In the genomic region with DNA sequence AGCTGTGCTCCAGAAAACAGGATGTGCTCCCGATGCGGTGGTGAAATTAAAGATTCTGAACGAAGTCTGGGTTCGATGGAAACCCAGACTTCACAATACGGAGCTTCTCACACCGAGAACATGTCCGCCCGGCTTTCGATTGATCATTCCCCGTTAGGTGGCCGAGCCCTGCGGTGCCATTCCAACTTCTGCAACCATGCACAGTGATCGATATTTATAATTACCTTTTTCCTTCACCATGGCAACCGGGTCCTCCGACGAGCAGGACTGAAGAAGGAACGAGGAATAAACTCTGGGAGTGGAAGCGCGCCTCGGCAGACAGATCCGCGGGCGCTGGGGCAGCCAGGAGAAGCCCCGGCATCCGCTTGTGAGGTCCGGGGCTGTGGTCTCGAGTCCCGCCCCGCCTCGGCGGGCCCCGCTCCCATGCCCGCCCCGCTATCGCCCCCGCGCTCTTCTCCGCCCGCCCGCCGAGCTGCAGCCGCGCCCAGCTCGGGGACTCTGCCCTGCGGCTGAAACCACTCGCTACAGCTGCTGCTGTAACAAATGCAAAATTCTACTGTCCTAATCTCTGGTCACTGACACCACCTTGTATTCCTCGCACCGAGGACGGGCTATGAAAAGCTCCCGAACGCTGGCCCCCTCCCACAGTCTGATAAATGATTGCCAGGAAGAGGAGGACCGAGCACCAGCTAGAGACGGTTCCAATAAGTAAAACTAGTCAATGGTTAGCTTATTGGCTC, we compare ENCODE assay signal across 8 cellular contexts. TPM values are rescaled to one million over a fixed set of nuclear protein-coding genes. Genes with fewer than 3 reads are reported as not detected.
DNase-seq lines count a peak whose midpoint lies in the region; ATAC-seq, FAIRE-seq and TF ChIP-seq lines count a peak whose summit lies in the region.

No MANE protein-coding gene starts in this region.

- H3K79me2 ChIP-seq in mammary epithelial cell (ENCODE audit: insufficient read depth, low read length) = peaks cover 7% of the 10 kb centered on the region

- peaks cover 30% of the 10 kb centered on the region for H3K4me1 ChIP-seq in SJCRH30
- H3K4me1 ChIP-seq in mammary epithelial cell (ENCODE audit: insufficient read depth, low read length) = peaks cover 57% of the 10 kb centered on the region
- H3K4me1 ChIP-seq in kidney (ENCODE audit: control insufficient read depth in 1 of 2, insufficient read depth in 1 of 2, low read depth in 1 of 2, low read length in 2 of 2) = peaks cover 27 to 43% of the 10 kb centered on the region in 2 donors

- peaks cover 22% of the 10 kb centered on the region for H3K4me1 Mint-ChIP-seq in activated CD4-positive, alpha-beta T cell treated with anti-CD3 and anti-CD28 coated beads for 36 hours

- H3K9me3 Mint-ChIP-seq in activated CD4-positive, alpha-beta T cell treated with anti-CD3 and anti-CD28 coated beads for 36 hours (ENCODE audit: low read depth) = no peaks in the 10 kb centered on the region

- H3K9me3 ChIP-seq in SJCRH30 (replicated peaks) (no peaks in the 10 kb centered on the region), mammary epithelial cell (replicated peaks; ENCODE audit: insufficient read depth, low read length) (no peaks in the 10 kb centered on the region), kidney (ENCODE audit: control insufficient read depth in 1 of 2, low read length in 2 of 2) (no peaks in the 10 kb centered on the region)

- dilution Hi-C loops in mammary epithelial cell (cut with HindIII; ENCODE audit: low sequenced_read_pairs) = no loop called here

- H3K4me3 Mint-ChIP-seq in activated CD4-positive, alpha-beta T cell treated with anti-CD3 and anti-CD28 coated beads for 36 hours = peak overlapping the region; percentile 74

- WGBS in mammary epithelial cell (ENCODE audit: low coverage, missing lambda C conversion rate) = 3% methylated on average over 31 of the region's 53 CpGs

- H3K27ac Mint-ChIP-seq in activated CD4-positive, alpha-beta T cell treated with anti-CD3 and anti-CD28 coated beads for 36 hours = peak overlapping the region; percentile 27

- H4K20me1 ChIP-seq in mammary epithelial cell (ENCODE audit: insufficient read depth, low read length) = no peaks in the 10 kb centered on the region

- no peaks in the 10 kb centered on the region for H3K36me3 Mint-ChIP-seq in activated CD4-positive, alpha-beta T cell treated with anti-CD3 and anti-CD28 coated beads for 36 hours (ENCODE audit: low read depth)

- BruUV-seq in mammary epithelial cell (replicated peaks; lab: Mats Ljungman, UMichigan) = no TSS peak

- H3K27me3 ChIP-seq in SJCRH30 (no peaks in the 10 kb centered on the region), mammary epithelial cell (ENCODE audit: insufficient read depth, low read length) (no peaks in the 10 kb centered on the region)

- peak; percentile 23 for FAIRE-seq in kidney (lab: Jason Lieb, UNC)

- in situ Hi-C loops in mammary epithelial cell (cut with MboI; ENCODE audit: low sequenced_read_pairs in 2 of 2) = no loop called here

- POLR2A ChIA-PET in activated CD4-positive, alpha-beta T cell treated with anti-CD3 and anti-CD28 coated beads for 36 hours (lab: Charles Lee) = no interaction called here

- peak overlapping the region; percentile 76 for H3K9ac ChIP-seq in mammary epithelial cell (ENCODE audit: insufficient read depth, low read length)
- peak overlapping the region; percentile 77 to 95 for H3K9ac ChIP-seq in kidney (ENCODE audit: low read length in 2 of 2)

- TF ChIP-seq CTCF in mammary epithelial cell (conservative IDR thresholded peaks at IDR 0.05 in 1 of 2, IDR thresholded peaks at IDR 0.05 in 1 of 2; ENCODE audit: extremely low read depth in 1 of 2, insufficient read depth in 1 of 2, low read depth in 1 of 2, low read length in 2 of 2) = no peak
- no peak for TF ChIP-seq CTCF in kidney (IDR thresholded peaks at IDR 0.05; ENCODE audit: borderline replicate concordance, extremely low read depth, insufficient read depth)

- CTCF ChIA-PET in activated CD4-positive, alpha-beta T cell treated with anti-CD3 and anti-CD28 coated beads for 36 hours (lab: Charles Lee) = interaction anchor here (0.9 to 1.2 kb wide), 2 partner anchors 160 to 162 kb away, joined by 3 to 5 read pairs; no protein-coding TSS in a partner anchor
- CTCF ChIA-PET in mammary epithelial cell (lab: Charles Lee; ENCODE audit: low non-redundant PET) = no interaction called here

- DNase-seq in activated CD4-positive, alpha-beta T cell treated with anti-CD3 and anti-CD28 coated beads for 36 hours = peak; percentile 57
- DNase-seq in activated CD4-positive, alpha-beta T cell treated with anti-CD3 and anti-CD28 coated beads for 1 hour = no peak
- DNase-seq in SJCRH30 (peak; percentile 92 to 95), mammary epithelial cell (no peak), kidney (peak; percentile 72), superior temporal gyrus (ENCODE audit: extremely low spot score) (no peak)
- DNase-seq in stimulated activated CD4-positive, alpha-beta T cell treated with anti-CD3 and anti-CD28 coated beads, Interleukin-2, amount 100 ng/mL, for 48 hours = peak; percentile 8 to 32

- peak overlapping the region; percentile 79 for H3K4me2 ChIP-seq in mammary epithelial cell (ENCODE audit: insufficient read depth, low read depth, low read length)

- peak overlapping the region; percentile 89 for H3K27ac ChIP-seq in SJCRH30
- H3K27ac ChIP-seq in mammary epithelial cell (ENCODE audit: insufficient read depth, low read depth, low read length) = peak overlapping the region; percentile 59
- peak overlapping the region; percentile 85 to 92 for H3K27ac ChIP-seq in kidney (ENCODE audit: low read depth in 2 of 2, low read length in 2 of 2)

- peak overlapping the region; percentile 85 for H2AFZ ChIP-seq in mammary epithelial cell (ENCODE audit: low read depth, low read length)

- peak; percentile 77 for ATAC-seq in activated CD4-positive, alpha-beta T cell treated with anti-CD3 and anti-CD28 coated beads for 36 hours
- peak; percentile 64 for ATAC-seq in HG02973 (IDR thresholded peaks at IDR 0.05; ENCODE audit: unreplicated experiment)

- H3K36me3 ChIP-seq in SJCRH30 (no peaks in the 10 kb centered on the region), mammary epithelial cell (ENCODE audit: insufficient read depth, low read length) (no peaks in the 10 kb centered on the region), kidney (ENCODE audit: control insufficient read depth in 1 of 2, insufficient read depth in 2 of 2, low read length in 2 of 2) (no peaks in the 10 kb centered on the region)

- H3K4me3 ChIP-seq in SJCRH30 (peak overlapping the region; percentile 72), mammary epithelial cell (replicated peaks in 1 of 3; ENCODE audit: insufficient read depth in 1 of 3, low read depth in 2 of 3, low read length in 3 of 3) (peak overlapping the region; percentile 43 to 69 (median 61)), kidney (ENCODE audit: low read length in 2 of 2) (peak overlapping the region; percentile 83 to 86)

- intact Hi-C loops in activated CD4-positive, alpha-beta T cell treated with anti-CD3 and anti-CD28 coated beads for 36 hours (cut with DNase I, micrococcal nuclease) = no loop called here
- intact Hi-C loops in mammary epithelial cell (cut with micrococcal nuclease) (loop anchor here (1.0 to 10.0 kb wide), 6 partner anchors 16 to 1793 kb away; a partner anchor contains a TSS), kidney (cut with DNase I) (no loop called here)

- H3K27me3 Mint-ChIP-seq in activated CD4-positive, alpha-beta T cell treated with anti-CD3 and anti-CD28 coated beads for 36 hours = peaks cover 43% of the 10 kb centered on the region

RNA-seq across cellular contexts. Expression of a gene that starts 26.2 kb away (rescaled TPM):
- 100 to 1,000 TPM; 152 to 166 TPM for total RNA-seq in activated CD4-positive, alpha-beta T cell treated with anti-CD3 and anti-CD28 coated beads for 36 hours
- total RNA-seq in SJCRH30 (2014; rRNA removed; shearing (Covaris generic)) = 23.5 and 23.9 TPM in 2 replicates
- 100 to 1,000 TPM in 1 of 2 donors, 10 to 100 TPM in 1; 99.9 to 164 TPM for total RNA-seq in mammary epithelial cell
- 75.0 TPM for polyA plus RNA-seq in mammary epithelial cell
- 117 TPM for polyA minus RNA-seq in mammary epithelial cell
- 158 TPM for total RNA-seq in kidney
- 32.3 TPM for polyA plus RNA-seq in kidney (ENCODE audit: insufficient read depth, low read depth, low replicate concordance)

Comparison
In these comparisons a context has a peak if more than half of its experiments do, and no peak if none do; other contexts are left out.
1. DNase-seq: peak in activated CD4-positive, alpha-beta T cell treated with anti-CD3 and anti-CD28 coated beads for 36 hours (single experiment), SJCRH30 (2 of 2), kidney (single experiment) and stimulated activated CD4-positive, alpha-beta T cell treated with anti-CD3 and anti-CD28 coated beads, Interleukin-2, amount 100 ng/mL, for 48 hours (2 of 2); none in activated CD4-positive, alpha-beta T cell treated with anti-CD3 and anti-CD28 coated beads for 1 hour (single experiment), mammary epithelial cell (single experiment) and superior temporal gyrus (single experiment).
2. Peak in every context shown above with its lines, with median percentiles within 50 percentile points of each other: H3K27ac ChIP-seq and H3K4me3 ChIP-seq.